ENCODE assay signal across 34 cellular contexts in the genomic region with DNA sequence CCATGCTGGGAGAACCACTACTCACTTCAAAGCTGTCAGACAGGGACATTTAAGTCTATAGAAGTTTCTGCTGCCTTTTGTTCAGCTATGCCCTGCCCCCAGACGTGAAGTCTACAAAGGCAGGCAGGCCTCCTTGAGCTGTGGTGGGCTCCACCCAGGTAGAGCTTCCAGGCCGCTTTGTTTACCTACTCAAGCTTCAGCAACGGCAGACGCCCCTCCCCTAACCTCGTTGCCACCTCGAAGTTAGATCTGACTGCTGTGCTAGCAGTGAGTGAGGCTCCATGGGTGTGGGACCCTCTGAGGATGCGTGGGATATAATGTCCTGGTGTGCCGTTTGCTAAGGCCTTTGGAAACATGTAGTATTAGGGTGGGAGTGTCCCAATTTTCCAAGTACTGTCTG.
"Had no signal": no experiment of that assay in that cellular context is flagged by ENCODE, and none has a peak within 500 bp of the region (broad histone marks: within the 10 kb centered on the region; RNA-seq: fewer than 3 reads in every experiment).

No MANE protein-coding gene starts in this region.

- H3K36me3 ChIP-seq: MG63 had no signal

- H3K4me3 ChIP-seq: MG63 had no signal

- H3K27me3 ChIP-seq: MG63 had no signal

- DNase-seq: Karpas-422, Kasumi-1, MG63, MM.1S, MV-4-11, NCI-H1048, NCI-H1092, NCI-H1092 treated with DMSO at 0.1 percent for 48 hours, NCI-H1105, NCI-H1105 treated with DMSO at 0.1 percent for 48 hours, NCI-H1417, NCI-H1417 treated with DMSO at 0.1 percent for 48 hours, NCI-H1436, NCI-H1436 treated with DMSO at 0.1 percent for 48 hours, NCI-H146, NCI-H1694, NCI-H1694 treated with DMSO at 0.1 percent for 48 hours, NCI-H187, NCI-H187 treated with DMSO at 0.1 percent for 48 hours, NCI-H1930, NCI-H2029, NCI-H2029 treated with DMSO at 0.1 percent for 48 hours, NCI-H2081, NCI-H2081 treated with DMSO at 0.1 percent for 48 hours, NCI-H2107, NCI-H2171, NCI-H2171 treated with DMSO at 0.1 percent for 48 hours, NCI-H2227 treated with DMSO at 0.1 percent for 48 hours, NCI-H226, NCI-H345, NCI-H446, NCI-H446 treated with DMSO at 0.1 percent for 48 hours, NCI-H510A, NCI-H510A treated with DMSO at 0.1 percent for 48 hours had no signal
